13 cellular contexts compared by ENCODE assay signal in genomic region chr6:5199203-5200101, GRCh38.
"Had no signal": no experiment of that assay in that cellular context is flagged by ENCODE, and none has a peak within 500 bp of the region (broad histone marks: within the 10 kb centered on the region; RNA-seq: fewer than 3 reads in every experiment).

No MANE protein-coding gene starts in this region.

- H3K27ac ChIP-seq: ascending aorta, skin epidermis, stomach, thoracic aorta had no signal

- DNase-seq: activated CD4-positive, CD25-positive, alpha-beta regulatory T cell treated with anti-CD3 and anti-CD28 coated beads, Interleukin-2, amount 50 U/mL, for 72 hours; activated effector memory CD4-positive, alpha-beta T cell treated with Interleukin-2 at 50 U/mL for 16 hours; glutamatergic neuron; mammary epithelial cell; naive thymus-derived CD4-positive, alpha-beta T cell; posterior cingulate gyrus; SHP77; stomach; T-helper 17 cell had no signal

- H3K4me3 ChIP-seq: ascending aorta, skin epidermis, stomach, thoracic aorta had no signal

- H3K27me3 Mint-ChIP-seq: naive thymus-derived CD4-positive, alpha-beta T cell; T-helper 17 cell had no signal

- H3K4me3 Mint-ChIP-seq: naive thymus-derived CD4-positive, alpha-beta T cell; T-helper 17 cell had no signal

- H3K36me3 ChIP-seq: ascending aorta, stomach, thoracic aorta had no signal

- H3K27me3 ChIP-seq: ascending aorta, stomach had no signal

- H3K9me3 ChIP-seq: ascending aorta, stomach, thoracic aorta had no signal

- H3K27ac Mint-ChIP-seq: naive thymus-derived CD4-positive, alpha-beta T cell; T-helper 17 cell had no signal

- ATAC-seq: esophagus mucosa; naive thymus-derived CD4-positive, alpha-beta T cell; T-helper 17 cell had no signal
